In the genomic region with DNA sequence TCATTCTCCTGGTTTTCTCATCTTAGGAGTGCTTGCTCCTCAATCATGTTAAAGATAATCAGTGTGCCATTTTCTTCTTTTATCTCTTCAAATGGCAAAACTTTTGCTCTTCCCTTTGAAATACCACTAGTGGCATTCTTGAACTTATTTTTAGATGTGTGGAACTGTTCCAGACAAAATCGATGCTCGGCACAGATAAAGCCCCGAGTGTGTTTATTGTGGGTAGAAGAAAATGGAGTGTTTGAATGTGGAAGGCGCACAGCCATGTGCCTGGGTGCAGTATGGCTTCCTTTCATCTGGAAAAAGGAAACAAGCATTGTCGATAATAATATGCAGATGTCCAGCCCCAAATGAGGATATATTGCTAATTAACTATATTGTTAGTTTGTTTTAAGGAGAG, we compare ENCODE assay signal across 17 cellular contexts. TPM values are rescaled to one million over a fixed set of nuclear protein-coding genes. Genes with fewer than 3 reads are reported as not detected.
"Had no signal": no experiment of that assay in that cellular context is flagged by ENCODE, and none has a peak within 500 bp of the region (broad histone marks: within the 10 kb centered on the region; RNA-seq: fewer than 3 reads in every experiment).

No MANE protein-coding gene starts in this region.

- H3K4me1 ChIP-seq: foreskin keratinocyte, stomach had no signal

- H3K9me3 ChIP-seq: heart left ventricle, ovary, stomach had no signal

- ATAC-seq: effector memory CD8-positive, alpha-beta T cell; foreskin keratinocyte; heart left ventricle; naive thymus-derived CD8-positive, alpha-beta T cell; right cardiac atrium; stimulated activated memory B cell treated with anti-CD40 and anti-IgM and Interleukin-4, amounts not matched to agents 10 μg/mL and 1 μg/mL and 100 μg/mL, for 72 hours had no signal

- H3K36me3 ChIP-seq: heart left ventricle, ovary, stomach had no signal

- DNase-seq: cerebellar nuclear complex; effector memory CD8-positive, alpha-beta T cell; erythroblast; foreskin keratinocyte; heart left ventricle; hypothalamus; kidney glomerular epithelial cell; naive thymus-derived CD8-positive, alpha-beta T cell; ovary; right cardiac atrium; stimulated activated CD4-positive, alpha-beta T cell treated with anti-CD3 and anti-CD28 coated beads, Interleukin-15, amount 100 ng/mL, for 24 hours; stimulated activated CD4-positive, alpha-beta T cell treated with anti-CD3 and anti-CD28 coated beads, Interleukin-1b, Interleukin-23, amount 100 ng/mL, for 48 hours; stimulated activated CD4-positive, alpha-beta T cell treated with anti-CD3 and anti-CD28 coated beads, Interleukin-4, amount 100 ng/mL, for 24 hours; stomach; substantia nigra had no signal

- H3K4me3 ChIP-seq: heart left ventricle, ovary, stomach had no signal

- H3K27ac ChIP-seq: foreskin keratinocyte, heart left ventricle, ovary, stomach had no signal

- H3K27me3 ChIP-seq: foreskin keratinocyte, ovary, stomach had no signal

RNA-seq across cellular contexts. Expression of a gene that starts 42.4 kb away (rescaled TPM):
- total RNA-seq: lung microvascular endothelial cell had no signal
